In genomic region chrX:54178100-54178940, GRCh38 we compare ENCODE assay signal across 8 cellular contexts. TPM values are rescaled to one million over a fixed set of nuclear protein-coding genes. Genes with fewer than 3 reads are reported as not detected.
A peak's percentile ranks its signal among the peaks of the same experiment; 100 is the strongest.
DNase-seq lines count a peak whose midpoint lies in the region; ATAC-seq and TF ChIP-seq lines count a peak whose summit lies in the region.

No MANE protein-coding gene starts in this region.

- TF ChIP-seq POLR2A in gastrocnemius medialis (IDR thresholded peaks at IDR 0.05) (no peak), spleen (IDR thresholded peaks at IDR 0.05) (no peak)

- H3K4me3 Mint-ChIP-seq in CD14-positive monocyte = peak overlapping the region; percentile 21 to 48
- H3K4me3 Mint-ChIP-seq in HFFc6 = peak overlapping the region; percentile 82
- no peak overlapping the region for H3K4me3 Mint-ChIP-seq in WTC11

- H3K4me1 Mint-ChIP-seq in CD14-positive monocyte (peaks cover 48% of the 10 kb centered on the region), HFFc6 (ENCODE audit: low read depth) (peaks cover 56% of the 10 kb centered on the region), WTC11 (peaks cover 31% of the 10 kb centered on the region)

- POLR2A ChIA-PET in WTC11 (lab: Charles Lee) = no interaction called here

- H3K27ac Mint-ChIP-seq in CD14-positive monocyte (peak overlapping the region in 5 of 7 donors; percentile 18 to 85 (median 77)), HFFc6 (peak overlapping the region; percentile 78), WTC11 (peak overlapping the region; percentile 15; the same call in 1 of the 2 replicates)

- H3K27ac ChIP-seq in gastrocnemius medialis (no peak overlapping the region), spleen (no peak overlapping the region)

- in situ Hi-C loops in gastrocnemius medialis (cut with MboI; ENCODE audit: low sequenced_read_pairs in 4 of 4) = loop anchor here in 2 of 4 donors (10.0 to 25.0 kb wide), 2 partner anchors 134 to 359 kb away; partner anchors contain the start of genes GNL3L (in 2 of the 2) and PHF8 (in 1 of the 2)

- peaks cover 0 to 10% of the 10 kb centered on the region in 2 donors for H3K36me3 Mint-ChIP-seq in CD14-positive monocyte
- H3K36me3 Mint-ChIP-seq in HFFc6 (ENCODE audit: low read depth) = peaks cover 12% of the 10 kb centered on the region; the same call in 1 of the 2 replicates
- peaks cover 23% of the 10 kb centered on the region for H3K36me3 Mint-ChIP-seq in WTC11

- no peaks in the 10 kb centered on the region for H3K27me3 ChIP-seq in gastrocnemius medialis
- no peaks in the 10 kb centered on the region for H3K27me3 ChIP-seq in spleen (replicated peaks in 1 of 7)

- H3K4me3 ChIP-seq in gastrocnemius medialis (no peak overlapping the region), spleen (no peak overlapping the region)

- no peak for DNase-seq in CD14-positive monocyte (ENCODE audit: low spot score)
- DNase-seq in HFFc6 = peak; percentile 67
- DNase-seq in WTC11 (ENCODE audit: low spot score) = no peak
- DNase-seq in iris pigment epithelial cell (ENCODE audit: low read depth) = peak; percentile 85
- DNase-seq in T-helper 9 cell = no peak
- DNase-seq in gastrocnemius medialis = no peak
- no peak for DNase-seq in spleen

- H3K4me1 ChIP-seq in gastrocnemius medialis = peaks cover 38 to 41% of the 10 kb centered on the region in 2 donors
- peaks cover 15 to 47% (median 28%) of the 10 kb centered on the region in 6 donors for H3K4me1 ChIP-seq in spleen

- 53 to 77% (median 66%) methylated on average over 5 of the region's 5 CpGs for WGBS in spleen, 5 donors

- ATAC-seq in WTC11 (no peak), GM19351 (IDR thresholded peaks at IDR 0.05; ENCODE audit: unreplicated experiment) (no peak), gastrocnemius medialis (no peak)

- intact Hi-C loops in CD14-positive monocyte (cut with micrococcal nuclease) (no loop called here), gastrocnemius medialis (cut with DNase I; ENCODE audit: low total_unique reads) (no loop called here), spleen (cut with DNase I; ENCODE audit: low total_unique reads) (no loop called here)

- TF ChIP-seq CTCF in CD14-positive monocyte (IDR thresholded peaks at IDR 0.05) (no peak), HFFc6 (IDR thresholded peaks at IDR 0.05) (no peak), WTC11 (IDR thresholded peaks at IDR 0.05) (no peak), gastrocnemius medialis (IDR thresholded peaks at IDR 0.05 in 4 of 5, conservative IDR thresholded peaks at IDR 0.05 in 1 of 5) (no peak), spleen (IDR thresholded peaks at IDR 0.05 in 8 of 11, conservative IDR thresholded peaks at IDR 0.05 in 3 of 11) (no peak)

- no peaks in the 10 kb centered on the region for H3K36me3 ChIP-seq in gastrocnemius medialis
- peaks cover 0 to 22% (median 0%) of the 10 kb centered on the region in 6 donors for H3K36me3 ChIP-seq in spleen

- CTCF ChIA-PET in WTC11 (lab: Charles Lee) = no interaction called here

- H3K27me3 Mint-ChIP-seq in CD14-positive monocyte (ENCODE audit: low read depth in 3 of 3) (peaks cover 0 to 9% (median 0%) of the 10 kb centered on the region in 3 donors), HFFc6 (ENCODE audit: insufficient read depth) (peaks cover 2% of the 10 kb centered on the region; the same call in 1 of the 2 replicates), WTC11 (ENCODE audit: low read depth) (no peaks in the 10 kb centered on the region)

- H3K9me3 Mint-ChIP-seq in CD14-positive monocyte (peaks cover 0 to 2% (median 0%) of the 10 kb centered on the region in 7 donors), HFFc6 (no peaks in the 10 kb centered on the region), WTC11 (no peaks in the 10 kb centered on the region)

- no peaks in the 10 kb centered on the region for H3K9me3 ChIP-seq in gastrocnemius medialis
- H3K9me3 ChIP-seq in spleen = no peaks in the 10 kb centered on the region

TF ChIP-seq in WTC11, 78 proteins besides CTCF, POLR2A, EP300 and RAD21:
- TF ChIP-seq PRRX2 (CRISPR knock-in tag; IDR thresholded peaks at IDR 0.05) (no peak), ATF3 (CRISPR knock-in tag; conservative IDR thresholded peaks at IDR 0.05) (no peak), SMAD4 (CRISPR knock-in tag; IDR thresholded peaks at IDR 0.05) (no peak), USF1 (CRISPR knock-in tag; IDR thresholded peaks at IDR 0.05) (no peak), ETV6 (CRISPR knock-in tag; IDR thresholded peaks at IDR 0.05) (no peak), OVOL2 (CRISPR knock-in tag; IDR thresholded peaks at IDR 0.05; ENCODE audit: borderline replicate concordance) (no peak), KAT7 (CRISPR knock-in tag; IDR thresholded peaks at IDR 0.05; ENCODE audit: borderline replicate concordance) (no peak), ZNF317 (CRISPR knock-in tag; IDR thresholded peaks at IDR 0.05; ENCODE audit: borderline replicate concordance, low read depth) (no peak), NFYB (CRISPR knock-in tag; conservative IDR thresholded peaks at IDR 0.05; ENCODE audit: low read depth) (no peak), NFATC4 (CRISPR knock-in tag; IDR thresholded peaks at IDR 0.05) (no peak), TCF7 (CRISPR knock-in tag; IDR thresholded peaks at IDR 0.05; ENCODE audit: low read depth) (no peak)

RNA-seq across cellular contexts. Expression of gene FAM120C, which starts 4.7 kb away (rescaled TPM):
- polyA plus RNA-seq in CD14-positive monocyte (1 to 10 TPM; 1.7 to 1.8 TPM), spleen (1 to 10 TPM; 3.8 to 3.9 (median 3.8) TPM)
- total RNA-seq in HFFc6 (2021; fragmentation: NEBNext Ultra II Directional; extraction: Animal tissue kit (Norgen Biotek cat#: 25700)) = 10 to 100 TPM in 1 of 6 experiments, 1 to 10 TPM in 5; 8.3 to 10.0 (median 9.1) TPM
- total RNA-seq in WTC11 (2021) (10.6 to 12.4 TPM (median 12.3 TPM) in 3 replicates), gastrocnemius medialis (10 to 100 TPM in 2 of 4 donors, 1 to 10 TPM in 2; 4.7 to 12.8 (median 10.9) TPM), spleen (10 to 100 TPM in 4 of 7 donors, 1 to 10 TPM in 3; 6.6 to 15.7 (median 10.8) TPM)

Comparison
In these comparisons a context has a peak if more than half of its experiments do, and no peak if none do; other contexts are left out.
1. DNase-seq: peak in HFFc6 (single experiment) and iris pigment epithelial cell (single experiment); none in CD14-positive monocyte (single experiment), WTC11 (single experiment), T-helper 9 cell (single experiment), gastrocnemius medialis (0 of 2) and spleen (single experiment).
2. H3K27ac Mint-ChIP-seq: peak in every context shown above with its lines; median percentile 78 in HFFc6; 77 in CD14-positive monocyte; 15 in WTC11.